1 cellular context compared by ENCODE assay signal in genomic region chr11:34899633-34900016, GRCh38.
A peak's percentile ranks its signal among the peaks of the same experiment; 100 is the strongest.
TF ChIP-seq lines count a peak whose summit lies in the region.

No MANE protein-coding gene starts in this region.

TF ChIP-seq in GM12878, 131 proteins besides CTCF, POLR2A, EP300 and RAD21:
- TF ChIP-seq CBX5 (IDR thresholded peaks at IDR 0.05; ENCODE audit: low read depth) (peak; percentile 99), HDAC2 (IDR thresholded peaks at IDR 0.05) (no peak), CBFB (IDR thresholded peaks at IDR 0.05; ENCODE audit: low read depth) (no peak), CEBPZ (IDR thresholded peaks at IDR 0.05; ENCODE audit: low read depth, low read length) (no peak), E4F1 (IDR thresholded peaks at IDR 0.05; ENCODE audit: borderline replicate concordance, partially characterized antibody) (no peak), TAF1 (IDR thresholded peaks at IDR 0.05; ENCODE audit: borderline replicate concordance, low read depth, low read length) (no peak)
- TF ChIP-seq, protein P1, sequence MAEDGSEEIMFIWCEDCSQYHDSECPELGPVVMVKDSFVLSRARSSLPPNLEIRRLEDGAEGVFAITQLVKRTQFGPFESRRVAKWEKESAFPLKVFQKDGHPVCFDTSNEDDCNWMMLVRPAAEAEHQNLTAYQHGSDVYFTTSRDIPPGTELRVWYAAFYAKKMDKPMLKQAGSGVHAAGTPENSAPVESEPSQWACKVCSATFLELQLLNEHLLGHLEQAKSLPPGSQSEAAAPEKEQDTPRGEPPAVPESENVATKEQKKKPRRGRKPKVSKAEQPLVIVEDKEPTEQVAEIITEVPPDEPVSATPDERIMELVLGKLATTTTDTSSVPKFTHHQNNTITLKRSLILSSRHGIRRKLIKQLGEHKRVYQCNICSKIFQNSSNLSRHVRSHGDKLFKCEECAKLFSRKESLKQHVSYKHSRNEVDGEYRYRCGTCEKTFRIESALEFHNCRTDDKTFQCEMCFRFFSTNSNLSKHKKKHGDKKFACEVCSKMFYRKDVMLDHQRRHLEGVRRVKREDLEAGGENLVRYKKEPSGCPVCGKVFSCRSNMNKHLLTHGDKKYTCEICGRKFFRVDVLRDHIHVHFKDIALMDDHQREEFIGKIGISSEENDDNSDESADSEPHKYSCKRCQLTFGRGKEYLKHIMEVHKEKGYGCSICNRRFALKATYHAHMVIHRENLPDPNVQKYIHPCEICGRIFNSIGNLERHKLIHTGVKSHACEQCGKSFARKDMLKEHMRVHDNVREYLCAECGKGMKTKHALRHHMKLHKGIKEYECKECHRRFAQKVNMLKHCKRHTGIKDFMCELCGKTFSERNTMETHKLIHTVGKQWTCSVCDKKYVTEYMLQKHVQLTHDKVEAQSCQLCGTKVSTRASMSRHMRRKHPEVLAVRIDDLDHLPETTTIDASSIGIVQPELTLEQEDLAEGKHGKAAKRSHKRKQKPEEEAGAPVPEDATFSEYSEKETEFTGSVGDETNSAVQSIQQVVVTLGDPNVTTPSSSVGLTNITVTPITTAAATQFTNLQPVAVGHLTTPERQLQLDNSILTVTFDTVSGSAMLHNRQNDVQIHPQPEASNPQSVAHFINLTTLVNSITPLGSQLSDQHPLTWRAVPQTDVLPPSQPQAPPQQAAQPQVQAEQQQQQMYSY (CRISPR knock-in tag; IDR thresholded peaks at IDR 0.05) = no peak
